Comparison of ENCODE assay signal across 16 cellular contexts in the genomic region with DNA sequence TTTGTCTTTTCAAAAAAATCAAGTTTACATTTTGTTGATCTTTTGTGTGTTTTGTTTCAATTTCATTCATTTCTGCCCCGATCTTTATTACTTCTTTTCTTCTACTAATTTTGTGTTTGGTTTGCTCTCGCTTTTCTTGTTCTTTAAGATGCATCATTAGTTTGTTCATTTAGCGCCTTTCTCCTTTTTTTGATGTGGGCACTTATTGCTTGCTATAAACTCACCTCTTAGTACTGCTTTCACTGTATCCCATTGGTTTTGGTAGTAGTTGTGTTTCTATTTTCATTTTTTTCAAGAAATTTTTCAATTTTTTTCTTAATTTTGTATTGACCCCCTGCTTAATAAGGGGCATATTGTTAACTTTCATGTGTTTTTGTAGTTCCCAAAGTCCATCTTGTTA. TPM values are rescaled to one million over a fixed set of nuclear protein-coding genes. Genes with fewer than 3 reads are reported as not detected.
DNase-seq lines count a peak whose midpoint lies in the region; ATAC-seq and TF ChIP-seq lines count a peak whose summit lies in the region.
"Had no signal": no experiment of that assay in that cellular context is flagged by ENCODE, and none has a peak within 500 bp of the region (broad histone marks: within the 10 kb centered on the region; RNA-seq: fewer than 3 reads in every experiment).

No MANE protein-coding gene starts in this region.

- H3K79me1 ChIP-seq in trophoblast cell (ENCODE audit: low read length), result no peaks in the 10 kb centered on the region

- no peak overlapping the region for H4K91ac ChIP-seq in trophoblast cell (ENCODE audit: low read depth, low read length)

- no peaks in the 10 kb centered on the region for H3K9me2 ChIP-seq in hepatocyte (replicated peaks; ENCODE audit: insufficient read depth)

- H3K9ac ChIP-seq in KMS-11 (peak overlapping the region; percentile 63; the same call in 1 of the 2 replicates), trophoblast cell (ENCODE audit: low read length) (no peak overlapping the region)
- H3K9ac ChIP-seq: BLaER1 treated with 17β-estradiol and CSF1 and Interleukin-3, amounts not matched to agents 10 nM and 100 nM had no signal

- no peak overlapping the region for H2AFZ ChIP-seq in KMS-11 (ENCODE audit: low read depth)
- H2AFZ ChIP-seq in trophoblast cell (ENCODE audit: insufficient read depth, low read length, poor library complexity), result no peak overlapping the region
- H2AFZ ChIP-seq in hepatocyte, result no peak overlapping the region
- H2AFZ ChIP-seq: PC-9 had no signal

- CTCF ChIA-PET in activated CD4-positive, alpha-beta memory T cell treated with anti-CD3 and anti-CD28 coated beads for 36 hours (lab: Charles Lee), result no interaction called here
- CTCF ChIA-PET in activated CD4-positive, alpha-beta memory T cell treated with anti-CD3 and anti-CD28 coated beads, Interleukin-2, amount 10 ng/mL, durations not matched to agents 7 days and 5 days (lab: Charles Lee), result no interaction called here

- peaks cover 50% of the 10 kb centered on the region for H3K4me1 ChIP-seq in KMS-11 (ENCODE audit: low read depth, poor library complexity, severe bottlenecking)
- peaks cover 4 to 6% of the 10 kb centered on the region in 2 experiments for H3K4me1 ChIP-seq in trophoblast cell (ENCODE audit: control insufficient read depth in 1 of 2, insufficient read depth in 2 of 2, low read length in 2 of 2)
- no peaks in the 10 kb centered on the region for H3K4me1 ChIP-seq in hepatocyte (ENCODE audit: insufficient read depth)

- no peak overlapping the region for H3K14ac ChIP-seq in trophoblast cell (ENCODE audit: low read length)

- DNase-seq in activated CD4-positive, alpha-beta memory T cell treated with anti-CD3 and anti-CD28 coated beads for 36 hours, result no peak
- no peak for DNase-seq in activated CD4-positive, alpha-beta memory T cell treated with anti-CD3 and anti-CD28 coated beads, Interleukin-2, amount 10 ng/mL, durations not matched to agents 7 days and 5 days
- no peak for DNase-seq in activated naive CD8-positive, alpha-beta T cell treated with anti-CD3 and anti-CD28 coated beads for 36 hours
- DNase-seq in NCI-H226, result no peak
- no peak for DNase-seq in trophoblast cell
- no peak for DNase-seq in hepatocyte (ENCODE audit: low spot score)
- DNase-seq: HFFc6; NCI-H1436; NCI-H2029 treated with DMSO at 0.1 percent for 48 hours; NCI-H510A treated with DMSO at 0.1 percent for 48 hours; NK-92 treated with Interleukin-12 subunit alpha and Interleukin-12 subunit beta, amount 100 ng/mL, for 24 hours; PC-9 had no signal

- H3K4me1 Mint-ChIP-seq in activated CD4-positive, alpha-beta memory T cell treated with anti-CD3 and anti-CD28 coated beads for 36 hours (ENCODE audit: low read depth), result peaks cover 40% of the 10 kb centered on the region
- H3K4me1 Mint-ChIP-seq in activated CD4-positive, alpha-beta memory T cell treated with anti-CD3 and anti-CD28 coated beads, Interleukin-2, amount 10 ng/mL, durations not matched to agents 7 days and 5 days, result peaks cover 31% of the 10 kb centered on the region
- peaks cover 44% of the 10 kb centered on the region for H3K4me1 Mint-ChIP-seq in activated naive CD8-positive, alpha-beta T cell treated with anti-CD3 and anti-CD28 coated beads for 36 hours

- H3K79me2 ChIP-seq in KMS-11 (ENCODE audit: insufficient read depth, low read depth) (peaks cover 6% of the 10 kb centered on the region; the same call in 1 of the 2 replicates), trophoblast cell (ENCODE audit: control insufficient read depth, insufficient read depth, low read length, poor library complexity) (no peaks in the 10 kb centered on the region), hepatocyte (peaks cover 34% of the 10 kb centered on the region)

- no peak overlapping the region for H3K4me3 ChIP-seq in KMS-11 (IDR thresholded peaks at IDR 0.05; ENCODE audit: insufficient read depth, low read depth, low read length)
- H3K4me3 ChIP-seq in trophoblast cell (ENCODE audit: low read depth, low read length), result no peak overlapping the region
- no peak overlapping the region for H3K4me3 ChIP-seq in hepatocyte
- H3K4me3 ChIP-seq: BLaER1 treated with 17β-estradiol and CSF1 and Interleukin-3, amounts not matched to agents 10 nM and 100 nM; PC-9 had no signal

- H3K9me3 Mint-ChIP-seq in activated CD4-positive, alpha-beta memory T cell treated with anti-CD3 and anti-CD28 coated beads for 36 hours, result peaks cover 11% of the 10 kb centered on the region
- peaks cover 7% of the 10 kb centered on the region for H3K9me3 Mint-ChIP-seq in activated CD4-positive, alpha-beta memory T cell treated with anti-CD3 and anti-CD28 coated beads, Interleukin-2, amount 10 ng/mL, durations not matched to agents 7 days and 5 days
- H3K9me3 Mint-ChIP-seq in activated naive CD8-positive, alpha-beta T cell treated with anti-CD3 and anti-CD28 coated beads for 36 hours, result peaks cover 16% of the 10 kb centered on the region

- H3K27ac ChIP-seq in KMS-11 (peak overlapping the region; percentile 94), trophoblast cell (ENCODE audit: low read depth, low read length) (no peak overlapping the region), hepatocyte (no peak overlapping the region)
- H3K27ac ChIP-seq: BLaER1 treated with 17β-estradiol and CSF1 and Interleukin-3, amounts not matched to agents 10 nM and 100 nM; PC-9 had no signal

- peak overlapping the region; percentile 26 for H3K27ac Mint-ChIP-seq in activated CD4-positive, alpha-beta memory T cell treated with anti-CD3 and anti-CD28 coated beads for 36 hours
- no peak overlapping the region for H3K27ac Mint-ChIP-seq in activated CD4-positive, alpha-beta memory T cell treated with anti-CD3 and anti-CD28 coated beads, Interleukin-2, amount 10 ng/mL, durations not matched to agents 7 days and 5 days
- H3K27ac Mint-ChIP-seq in activated naive CD8-positive, alpha-beta T cell treated with anti-CD3 and anti-CD28 coated beads for 36 hours, result peak overlapping the region; percentile 89
- H3K27ac Mint-ChIP-seq: HFFc6 had no signal

- H3K23ac ChIP-seq in trophoblast cell (ENCODE audit: low read length), result no peak overlapping the region

- intact Hi-C loops in activated CD4-positive, alpha-beta memory T cell treated with anti-CD3 and anti-CD28 coated beads for 36 hours (cut with micrococcal nuclease), result loop anchor here (2.0 to 5.0 kb wide), 3 partner anchors 18 to 316 kb away; no protein-coding TSS in a partner anchor

- no peak for TF ChIP-seq CTCF in KMS-11 (conservative IDR thresholded peaks at IDR 0.05; ENCODE audit: low read depth, low read length)
- no peak for TF ChIP-seq CTCF in hepatocyte (IDR thresholded peaks at IDR 0.05; ENCODE audit: poor library complexity)

- no peak overlapping the region for H4K12ac ChIP-seq in trophoblast cell (ENCODE audit: low read depth, low read length)

- no peak overlapping the region for H2BK12ac ChIP-seq in trophoblast cell (ENCODE audit: low read length)

- no peak overlapping the region for H2BK5ac ChIP-seq in trophoblast cell (ENCODE audit: low read depth, low read length, poor library complexity)

- peaks cover 36% of the 10 kb centered on the region for H3K36me3 Mint-ChIP-seq in activated CD4-positive, alpha-beta memory T cell treated with anti-CD3 and anti-CD28 coated beads for 36 hours
- peaks cover 50% of the 10 kb centered on the region for H3K36me3 Mint-ChIP-seq in activated CD4-positive, alpha-beta memory T cell treated with anti-CD3 and anti-CD28 coated beads, Interleukin-2, amount 10 ng/mL, durations not matched to agents 7 days and 5 days (ENCODE audit: low read depth)
- H3K36me3 Mint-ChIP-seq in activated naive CD8-positive, alpha-beta T cell treated with anti-CD3 and anti-CD28 coated beads for 36 hours, result peaks cover 58% of the 10 kb centered on the region

- H4K20me1 ChIP-seq in KMS-11 (ENCODE audit: insufficient read depth) (no peaks in the 10 kb centered on the region), hepatocyte (ENCODE audit: insufficient read depth, poor library complexity, severe bottlenecking) (peaks cover 5% of the 10 kb centered on the region)
- H4K20me1 ChIP-seq: BLaER1 treated with 17β-estradiol and CSF1 and Interleukin-3, amounts not matched to agents 10 nM and 100 nM had no signal

- peak; percentile 2 for ATAC-seq in GM19463 (IDR thresholded peaks at IDR 0.05; ENCODE audit: unreplicated experiment)

- no peak overlapping the region for H4K8ac ChIP-seq in trophoblast cell (ENCODE audit: low read depth, low read length)

- H3K4me2 ChIP-seq in KMS-11 (peak overlapping the region; percentile 65), trophoblast cell (ENCODE audit: low read length) (no peak overlapping the region), hepatocyte (no peak overlapping the region)
- H3K4me2 ChIP-seq: PC-9 had no signal

- H3K36me3 ChIP-seq in KMS-11 (ENCODE audit: insufficient read depth) (no peaks in the 10 kb centered on the region), trophoblast cell (ENCODE audit: control insufficient read depth in 1 of 2, insufficient read depth in 2 of 2, low read length in 2 of 2) (peaks cover 5 to 8% of the 10 kb centered on the region in 2 experiments), hepatocyte (replicated peaks; ENCODE audit: insufficient read depth, low read depth) (no peaks in the 10 kb centered on the region)

- no peak overlapping the region for H3K4ac ChIP-seq in trophoblast cell (ENCODE audit: low read depth, low read length)

- H3K4me3 Mint-ChIP-seq in activated CD4-positive, alpha-beta memory T cell treated with anti-CD3 and anti-CD28 coated beads for 36 hours, result no peak overlapping the region
- H3K4me3 Mint-ChIP-seq in activated CD4-positive, alpha-beta memory T cell treated with anti-CD3 and anti-CD28 coated beads, Interleukin-2, amount 10 ng/mL, durations not matched to agents 7 days and 5 days, result no peak overlapping the region
- peak overlapping the region; percentile 27 for H3K4me3 Mint-ChIP-seq in activated naive CD8-positive, alpha-beta T cell treated with anti-CD3 and anti-CD28 coated beads for 36 hours
- H3K4me3 Mint-ChIP-seq: HFFc6 had no signal

- no peak overlapping the region for H3K18ac ChIP-seq in trophoblast cell (ENCODE audit: low read length)

- no peak overlapping the region for H2BK120ac ChIP-seq in trophoblast cell (ENCODE audit: insufficient read depth, low read length, poor library complexity)

- no peak overlapping the region for H2AK5ac ChIP-seq in trophoblast cell (ENCODE audit: low read length)

- H3K27me3 ChIP-seq in KMS-11 (ENCODE audit: insufficient read depth, low read depth) (no peaks in the 10 kb centered on the region), trophoblast cell (ENCODE audit: insufficient read depth, low read length) (no peaks in the 10 kb centered on the region), hepatocyte (no peaks in the 10 kb centered on the region)
- H3K27me3 ChIP-seq: BLaER1 treated with 17β-estradiol and CSF1 and Interleukin-3, amounts not matched to agents 10 nM and 100 nM had no signal

- H3K9me3 ChIP-seq in trophoblast cell (ENCODE audit: insufficient read depth, low read depth, low read length) (no peaks in the 10 kb centered on the region), hepatocyte (ENCODE audit: low read depth) (no peaks in the 10 kb centered on the region)

- no CpG with 5 or more reads among the region's 3 CpGs for WGBS in trophoblast cell (ENCODE audit: extremely low coverage, insufficient coverage, insufficient read length)
- 98% methylated on average over 3 of the region's 3 CpGs for WGBS in hepatocyte (ENCODE audit: low lambda C conversion rate, missing lambda C conversion rate)

- H3K27me3 Mint-ChIP-seq in activated CD4-positive, alpha-beta memory T cell treated with anti-CD3 and anti-CD28 coated beads for 36 hours, result no peaks in the 10 kb centered on the region
- no peaks in the 10 kb centered on the region for H3K27me3 Mint-ChIP-seq in activated CD4-positive, alpha-beta memory T cell treated with anti-CD3 and anti-CD28 coated beads, Interleukin-2, amount 10 ng/mL, durations not matched to agents 7 days and 5 days
- H3K27me3 Mint-ChIP-seq in activated naive CD8-positive, alpha-beta T cell treated with anti-CD3 and anti-CD28 coated beads for 36 hours, result no peaks in the 10 kb centered on the region
- H3K27me3 Mint-ChIP-seq: IgD-negative memory B cell had no signal

- POLR2A ChIA-PET in activated CD4-positive, alpha-beta memory T cell treated with anti-CD3 and anti-CD28 coated beads for 36 hours (lab: Charles Lee), result no interaction called here
- POLR2A ChIA-PET in activated CD4-positive, alpha-beta memory T cell treated with anti-CD3 and anti-CD28 coated beads, Interleukin-2, amount 10 ng/mL, durations not matched to agents 7 days and 5 days (lab: Charles Lee), result no interaction called here

RNA-seq across cellular contexts. Expression of a gene that starts 34.4 kb away (rescaled TPM):
- total RNA-seq in activated CD4-positive, alpha-beta memory T cell treated with anti-CD3 and anti-CD28 coated beads for 36 hours, result 10 to 100 TPM; 27.0 to 27.6 TPM
- total RNA-seq in activated CD4-positive, alpha-beta memory T cell treated with anti-CD3 and anti-CD28 coated beads, Interleukin-2, amount 10 ng/mL, durations not matched to agents 7 days and 5 days, result 10 to 100 TPM; 18.6 to 25.7 TPM
- total RNA-seq in activated naive CD8-positive, alpha-beta T cell treated with anti-CD3 and anti-CD28 coated beads for 36 hours, result 10 to 100 TPM; 19.3 to 22.8 TPM
- polyA plus RNA-seq in trophoblast cell (2013), result 23.7 and 24.6 TPM in 2 replicates
- 47.3 and 51.8 TPM in 2 replicates for total RNA-seq in hepatocyte
- polyA plus RNA-seq in hepatocyte, result 25.8 and 28.6 TPM in 2 replicates
